Comparison of ENCODE assay signal across 23 cellular contexts in genomic region chr2:237997521-237997920, GRCh38. TPM values are rescaled to one million over a fixed set of nuclear protein-coding genes. Genes with fewer than 3 reads are reported as not detected.
DNase-seq lines count a peak whose midpoint lies in the region; ATAC-seq and TF ChIP-seq lines count a peak whose summit lies in the region.
"Had no signal": no experiment of that assay in that cellular context is flagged by ENCODE, and none has a peak within 500 bp of the region (broad histone marks: within the 10 kb centered on the region; RNA-seq: fewer than 3 reads in every experiment).

No MANE protein-coding gene starts in this region.

- POLR2A ChIA-PET in activated CD8-positive, alpha-beta T cell treated with anti-CD3 and anti-CD28 coated beads for 36 hours (lab: Charles Lee) = interaction anchor here (3.1 kb wide), 1 partner anchor 16 kb away, joined by 20 read pairs; no protein-coding TSS in a partner anchor

- H3K79me1 ChIP-seq in trophoblast cell (ENCODE audit: low read length) = no peaks in the 10 kb centered on the region

- H3K36me3 ChIP-seq in thoracic aorta (peaks cover under 1% of the 10 kb centered on the region), trophoblast cell (ENCODE audit: control insufficient read depth in 1 of 2, insufficient read depth in 2 of 2, low read length in 2 of 2) (peaks cover 7 to 9% of the 10 kb centered on the region in 2 experiments)

- H3K4me3 Mint-ChIP-seq in activated CD8-positive, alpha-beta T cell treated with anti-CD3 and anti-CD28 coated beads for 36 hours = peak overlapping the region; percentile 11
- H3K4me3 Mint-ChIP-seq in effector memory CD8-positive, alpha-beta T cell = peak overlapping the region; percentile 49 to 59
- H3K4me3 Mint-ChIP-seq: neural crest cell, WTC11 had no signal

- ATAC-seq in activated naive CD4-positive, alpha-beta T cell treated with anti-CD3 and anti-CD28 coated beads, Interleukin-2, amount 50 U/mL, for 72 hours = no peak
- ATAC-seq in activated CD8-positive, alpha-beta T cell treated with anti-CD3 and anti-CD28 coated beads for 36 hours = no peak
- ATAC-seq in effector memory CD8-positive, alpha-beta T cell (replicated peaks) = no peak
- ATAC-seq in thoracic aorta (ENCODE audit: insufficient number of reproducible peaks, low FRiP score, low read depth) = no peak
- ATAC-seq: HCT116, K562, WTC11 had no signal

- H3K27ac ChIP-seq in thoracic aorta (peak overlapping the region; percentile 3 to 44), trophoblast cell (ENCODE audit: low read depth, low read length) (no peak overlapping the region)
- H3K27ac ChIP-seq: left ventricle myocardium inferior, tibial nerve had no signal

- H2AFZ ChIP-seq in trophoblast cell (ENCODE audit: insufficient read depth, low read length, poor library complexity) = no peak overlapping the region

- CTCF ChIA-PET in activated CD8-positive, alpha-beta T cell treated with anti-CD3 and anti-CD28 coated beads for 36 hours (lab: Charles Lee) = interaction anchor here (1.0 to 1.6 kb wide), 5 partner anchors 9 to 74 kb away, joined by 3 to 5 read pairs (median 4); no protein-coding TSS in a partner anchor

- peak overlapping the region; percentile 93 to 98 for H3K27ac Mint-ChIP-seq in activated naive CD4-positive, alpha-beta T cell treated with anti-CD3 and anti-CD28 coated beads, Interleukin-2, amount 50 U/mL, for 72 hours
- H3K27ac Mint-ChIP-seq in activated CD8-positive, alpha-beta T cell treated with anti-CD3 and anti-CD28 coated beads for 36 hours = peak overlapping the region; percentile 98
- peak overlapping the region; percentile 91 to 94 for H3K27ac Mint-ChIP-seq in effector memory CD8-positive, alpha-beta T cell
- H3K27ac Mint-ChIP-seq: progenitor cell of endocrine pancreas, WTC11 had no signal

- H3K14ac ChIP-seq in trophoblast cell (ENCODE audit: low read length) = no peak overlapping the region

- H3K4ac ChIP-seq in trophoblast cell (ENCODE audit: low read depth, low read length) = no peak overlapping the region

- no peak overlapping the region for H3K18ac ChIP-seq in trophoblast cell (ENCODE audit: low read length)

- no peak for DNase-seq in activated naive CD4-positive, alpha-beta T cell treated with anti-CD3 and anti-CD28 coated beads, Interleukin-2, amount 50 U/mL, for 72 hours (ENCODE audit: low spot score in 2 of 2)
- DNase-seq in activated naive CD4-positive, alpha-beta T cell treated with anti-CD3 and anti-CD28 coated beads, Interleukin-2, amount 50 U/mL, for 16 hours = no peak
- no peak for DNase-seq in activated CD8-positive, alpha-beta T cell treated with anti-CD3 and anti-CD28 coated beads for 36 hours
- no peak for DNase-seq in effector memory CD8-positive, alpha-beta T cell
- DNase-seq in thoracic aorta (ENCODE audit: low spot score) = no peak
- no peak for DNase-seq in stimulated activated CD4-positive, alpha-beta T cell treated with anti-CD3 and anti-CD28 coated beads, Interleukin-4, amount 100 ng/mL, for 24 hours
- no peak for DNase-seq in trophoblast cell
- no peak for DNase-seq in NCI-H2171 treated with DMSO at 0.1 percent for 48 hours (lab: John Stamatoyannopoulos, UW)
- DNase-seq: activated gamma-delta T cell treated with Interleukin-2 at 50 U/mL for 16 hours, cerebellar nuclear complex, DND-41, left ventricle myocardium inferior, midbrain, MM.1S, NCI-H1417 treated with DMSO at 0.1 percent for 48 hours, NCI-H510A, SIG-M5 had no signal

- H3K36me3 Mint-ChIP-seq in activated naive CD4-positive, alpha-beta T cell treated with anti-CD3 and anti-CD28 coated beads, Interleukin-2, amount 50 U/mL, for 72 hours = peaks cover 5 to 48% of the 10 kb centered on the region in 2 donors
- H3K36me3 Mint-ChIP-seq in activated CD8-positive, alpha-beta T cell treated with anti-CD3 and anti-CD28 coated beads for 36 hours (ENCODE audit: low read depth) = peaks cover 70% of the 10 kb centered on the region
- peaks cover 25% of the 10 kb centered on the region for H3K36me3 Mint-ChIP-seq in effector memory CD8-positive, alpha-beta T cell (ENCODE audit: insufficient read depth)

- H4K8ac ChIP-seq in trophoblast cell (ENCODE audit: low read depth, low read length) = no peak overlapping the region

- no peak overlapping the region for H3K9ac ChIP-seq in trophoblast cell (ENCODE audit: low read length)

- H3K4me2 ChIP-seq in trophoblast cell (ENCODE audit: low read length) = no peak overlapping the region

- TF ChIP-seq CTCF in activated CD8-positive, alpha-beta T cell treated with anti-CD3 and anti-CD28 coated beads for 36 hours (IDR thresholded peaks at IDR 0.05) = no peak
- TF ChIP-seq CTCF in thoracic aorta (IDR thresholded peaks at IDR 0.05) = no peak

- no peak overlapping the region for H2BK120ac ChIP-seq in trophoblast cell (ENCODE audit: insufficient read depth, low read length, poor library complexity)

- WGBS in trophoblast cell (ENCODE audit: extremely low coverage, insufficient coverage, insufficient read length) = no CpG with 5 or more reads among the region's 4 CpGs

- no peak overlapping the region for H3K23ac ChIP-seq in trophoblast cell (ENCODE audit: low read length)

- no peaks in the 10 kb centered on the region for H3K9me3 ChIP-seq in thoracic aorta
- no peaks in the 10 kb centered on the region for H3K9me3 ChIP-seq in trophoblast cell (ENCODE audit: insufficient read depth, low read depth, low read length)

- H2BK5ac ChIP-seq in trophoblast cell (ENCODE audit: low read depth, low read length, poor library complexity) = no peak overlapping the region

- H3K4me1 ChIP-seq in thoracic aorta (ENCODE audit: control insufficient read depth in 1 of 2, low read depth in 2 of 2) (peaks cover 20 to 31% of the 10 kb centered on the region in 2 donors), trophoblast cell (ENCODE audit: control insufficient read depth in 1 of 2, insufficient read depth in 2 of 2, low read length in 2 of 2) (no peaks in the 10 kb centered on the region)
- H3K4me1 ChIP-seq: left ventricle myocardium inferior had no signal

- intact Hi-C loops in activated CD8-positive, alpha-beta T cell treated with anti-CD3 and anti-CD28 coated beads for 36 hours (cut with micrococcal nuclease) = loop anchor here (2.0 kb wide), 1 partner anchor 71 kb away; no protein-coding TSS in a partner anchor

- H3K27me3 Mint-ChIP-seq in activated CD8-positive, alpha-beta T cell treated with anti-CD3 and anti-CD28 coated beads for 36 hours = no peaks in the 10 kb centered on the region
- H3K27me3 Mint-ChIP-seq in effector memory CD8-positive, alpha-beta T cell = no peaks in the 10 kb centered on the region
- H3K27me3 Mint-ChIP-seq: progenitor cell of endocrine pancreas had no signal

- no peaks in the 10 kb centered on the region for H3K9me3 Mint-ChIP-seq in activated naive CD4-positive, alpha-beta T cell treated with anti-CD3 and anti-CD28 coated beads, Interleukin-2, amount 50 U/mL, for 72 hours
- peaks cover 4% of the 10 kb centered on the region for H3K9me3 Mint-ChIP-seq in activated CD8-positive, alpha-beta T cell treated with anti-CD3 and anti-CD28 coated beads for 36 hours
- H3K9me3 Mint-ChIP-seq in effector memory CD8-positive, alpha-beta T cell = no peaks in the 10 kb centered on the region

- H4K91ac ChIP-seq in trophoblast cell (ENCODE audit: low read depth, low read length) = no peak overlapping the region

- H2AK5ac ChIP-seq in trophoblast cell (ENCODE audit: low read length) = no peak overlapping the region

- H3K4me1 Mint-ChIP-seq in activated CD8-positive, alpha-beta T cell treated with anti-CD3 and anti-CD28 coated beads for 36 hours (ENCODE audit: low read depth) = peaks cover 67% of the 10 kb centered on the region
- H3K4me1 Mint-ChIP-seq in effector memory CD8-positive, alpha-beta T cell (ENCODE audit: low read depth in 2 of 2) = peaks cover 9 to 25% of the 10 kb centered on the region in 2 donors
- H3K4me1 Mint-ChIP-seq: neural crest cell, WTC11 had no signal

- no peak overlapping the region for H4K12ac ChIP-seq in trophoblast cell (ENCODE audit: low read depth, low read length)

- H2BK12ac ChIP-seq in trophoblast cell (ENCODE audit: low read length) = no peak overlapping the region

- H3K4me3 ChIP-seq in thoracic aorta (no peak overlapping the region), trophoblast cell (ENCODE audit: low read depth, low read length) (no peak overlapping the region)
- H3K4me3 ChIP-seq: K562, left ventricle myocardium inferior, tibial nerve had no signal

- H3K79me2 ChIP-seq in trophoblast cell (ENCODE audit: control insufficient read depth, insufficient read depth, low read length, poor library complexity) = no peaks in the 10 kb centered on the region

- H3K27me3 ChIP-seq in thoracic aorta (replicated peaks; ENCODE audit: insufficient read depth) = no peaks in the 10 kb centered on the region
- H3K27me3 ChIP-seq in trophoblast cell (ENCODE audit: insufficient read depth, low read length) = no peaks in the 10 kb centered on the region
- H3K27me3 ChIP-seq: tibial nerve had no signal

RNA-seq across cellular contexts. Expression of gene UBE2F, which starts 30.7 kb away (rescaled TPM):
- 100 to 1,000 TPM in 1 of 2 donors, 10 to 100 TPM in 1; 64.5 to 175 TPM for total RNA-seq in activated naive CD4-positive, alpha-beta T cell treated with anti-CD3 and anti-CD28 coated beads, Interleukin-2, amount 50 U/mL, for 72 hours
- 10 to 100 TPM; 96.5 to 99.5 TPM for total RNA-seq in activated CD8-positive, alpha-beta T cell treated with anti-CD3 and anti-CD28 coated beads for 36 hours
- total RNA-seq in thoracic aorta = 10 to 100 TPM; 51.9 to 69.3 TPM
- 37.2 and 37.5 TPM in 2 replicates for polyA plus RNA-seq in trophoblast cell (2013)
